Comparison of ENCODE assay signal across 25 cellular contexts in the genomic region with DNA sequence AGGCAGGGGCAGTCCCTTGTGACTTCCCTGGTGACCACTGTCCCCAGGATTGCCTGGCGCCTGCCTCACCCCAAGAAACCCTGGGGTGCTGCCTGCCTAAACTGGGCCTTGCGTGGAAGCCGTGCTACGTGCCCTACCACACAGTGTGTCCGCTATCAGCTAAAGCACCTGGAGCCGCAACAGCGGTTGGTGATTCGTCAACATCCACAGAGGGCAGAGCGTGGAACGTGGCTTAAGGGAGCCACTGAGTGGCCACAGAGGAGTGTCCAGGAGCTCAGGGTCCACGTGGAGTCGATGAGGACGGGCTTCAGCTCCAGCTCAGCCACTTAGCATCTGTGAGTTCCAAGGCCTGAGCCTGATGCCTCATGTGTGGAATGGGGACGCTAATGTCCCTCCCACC. TPM values are rescaled to one million over a fixed set of nuclear protein-coding genes. Genes with fewer than 3 reads are reported as not detected.
DNase-seq lines count a peak whose midpoint lies in the region; ATAC-seq, FAIRE-seq and TF ChIP-seq lines count a peak whose summit lies in the region.
"Had no signal": no experiment of that assay in that cellular context is flagged by ENCODE, and none has a peak within 500 bp of the region (broad histone marks: within the 10 kb centered on the region; RNA-seq: fewer than 3 reads in every experiment).

No MANE protein-coding gene starts in this region.

- CTCF ChIA-PET in K562 (lab: Yijun Ruan, JAX; ENCODE audit: low intra/inter-chr PET ratio) (no interaction called here), Caco-2 (lab: Charles Lee) (no interaction called here)

- H3K4me1 ChIP-seq in K562 (replicated peaks in 1 of 2; ENCODE audit: control insufficient read depth in 2 of 2, insufficient read depth in 2 of 2, low read length in 2 of 2) (peaks cover 0 to 40% of the 10 kb centered on the region in 2 experiments; a peak in 2 of 5 replicates), osteoblast (ENCODE audit: insufficient read depth, low read length) (no peaks in the 10 kb centered on the region), Caco-2 (no peaks in the 10 kb centered on the region)
- H3K4me1 ChIP-seq: A549, BE2C had no signal

- no peak overlapping the region for H3K4me3 Mint-ChIP-seq in Caco-2 (ENCODE audit: unreplicated experiment)
- H3K4me3 Mint-ChIP-seq: CD4-positive, alpha-beta T cell; CD8-positive, alpha-beta T cell had no signal

- no peak for TF ChIP-seq POLR2A in K562 (conservative IDR thresholded peaks at IDR 0.05)

- H3K27me3 ChIP-seq in K562 (ENCODE audit: control insufficient read depth in 2 of 2, insufficient read depth in 2 of 2, low read length in 2 of 2), result peaks cover 93 to 100% of the 10 kb centered on the region in 2 experiments
- H3K27me3 ChIP-seq in osteoblast (ENCODE audit: insufficient read depth, low read length), result peaks cover 6% of the 10 kb centered on the region
- H3K27me3 ChIP-seq in Caco-2 (replicated peaks; ENCODE audit: control insufficient read depth, insufficient read depth, low read length), result no peaks in the 10 kb centered on the region
- H3K27me3 ChIP-seq: BE2C had no signal

- TF ChIP-seq RAD21 in K562 (CRISPR knock-in tag; conservative IDR thresholded peaks at IDR 0.05 in 1 of 2, IDR thresholded peaks at IDR 0.05 in 1 of 2), result no peak

- TF ChIP-seq EP300 in K562 (IDR thresholded peaks at IDR 0.05; ENCODE audit: low read length), result no peak

- WGBS in K562 (ENCODE audit: insufficient coverage, low coverage, missing lambda C conversion rate), result 3% methylated on average over 14 of the region's 14 CpGs

- H3K27ac ChIP-seq in K562 (ENCODE audit: extremely low read depth, low read depth, low read length) (no peak overlapping the region), osteoblast (ENCODE audit: low read depth, low read length) (no peak overlapping the region)
- H3K27ac ChIP-seq: 22Rv1, A549, BLaER1, C4-2B had no signal

- H3K36me3 ChIP-seq in K562 (ENCODE audit: control insufficient read depth, insufficient read depth, low read length) (no peaks in the 10 kb centered on the region), osteoblast (ENCODE audit: insufficient read depth, low read length) (no peaks in the 10 kb centered on the region), Caco-2 (ENCODE audit: control insufficient read depth, insufficient read depth, low read length) (no peaks in the 10 kb centered on the region)
- H3K36me3 ChIP-seq: BE2C, BLaER1 had no signal

- no peak overlapping the region for H3K27ac Mint-ChIP-seq in Caco-2 (ENCODE audit: unreplicated experiment)
- H3K27ac Mint-ChIP-seq: CD4-positive, alpha-beta T cell; CD8-positive, alpha-beta T cell had no signal

- intact Hi-C loops in Right ventricle myocardium inferior (cut with DNase I), result no loop called here
- intact Hi-C loops in left ventricle myocardium superior (cut with micrococcal nuclease), result no loop called here
- intact Hi-C loops in K562 (cut with micrococcal nuclease), result no loop called here
- intact Hi-C loops in Caco-2 (cut with micrococcal nuclease; ENCODE audit: unreplicated experiment), result no loop called here

- POLR2A ChIA-PET in K562 (lab: Yijun Ruan, JAX) (interaction anchor here (0.7 to 99.3 kb wide), 19 partner anchors 9 to 175 kb away, joined by 3 to 3336 read pairs (median 6); a partner anchor contains a TSS), Caco-2 (lab: Charles Lee) (no interaction called here)

- peaks cover 21% of the 10 kb centered on the region for H3K27me3 Mint-ChIP-seq in Caco-2 (ENCODE audit: insufficient read depth, unreplicated experiment)

- H3K36me3 Mint-ChIP-seq in Caco-2 (ENCODE audit: insufficient read depth, unreplicated experiment), result no peaks in the 10 kb centered on the region
- H3K36me3 Mint-ChIP-seq: CD8-positive, alpha-beta T cell had no signal

- H3K9ac ChIP-seq in K562 (ENCODE audit: insufficient read depth in 1 of 2, low read depth in 2 of 2, low read length in 2 of 2), result peak overlapping the region in 1 of 2 experiments; percentile 24; a peak in 2 of 4 replicates
- H3K9ac ChIP-seq: BLaER1 had no signal

- H2AFZ ChIP-seq in K562 (ENCODE audit: low read depth, low read length) (no peak overlapping the region), osteoblast (ENCODE audit: low read length) (no peak overlapping the region)

- H3K9me3 ChIP-seq in K562 (replicated peaks; ENCODE audit: control insufficient read depth, insufficient read depth, low read depth, low read length) (0 out of 2 replicates have a peak, but pooled peaks cover 2% of the 10 kb centered on the region), osteoblast (ENCODE audit: low read depth, low read length) (no peaks in the 10 kb centered on the region), Caco-2 (no peaks in the 10 kb centered on the region)
- H3K9me3 ChIP-seq: A549, BE2C, BLaER1 had no signal

- in situ Hi-C loops in K562 (cut with MboI), result loop anchor here (10.0 kb wide), 1 partner anchor 329 kb away; no protein-coding TSS in a partner anchor

- H3K79me2 ChIP-seq in K562 (ENCODE audit: control insufficient read depth, insufficient read depth, low read length) (no peaks in the 10 kb centered on the region), osteoblast (ENCODE audit: insufficient read depth, low read length) (no peaks in the 10 kb centered on the region)

- no TSS peak for BruUV-seq in K562 (replicated peaks; lab: Mats Ljungman, UMichigan)
- BruUV-seq in Caco-2 (replicated peaks; lab: Mats Ljungman, UMichigan), result no TSS peak

- TF ChIP-seq CTCF in K562 (IDR thresholded peaks at IDR 0.05 in 2 of 3, conservative IDR thresholded peaks at IDR 0.05 in 1 of 3; ENCODE audit: insufficient read depth in 2 of 3, low read depth in 1 of 3, low read length in 3 of 3) (no peak), osteoblast (IDR thresholded peaks at IDR 0.05; ENCODE audit: extremely low read depth, low read depth, low read length) (no peak), Caco-2 (IDR thresholded peaks at IDR 0.05; ENCODE audit: insufficient read depth in 1 of 2, low read depth in 1 of 2, low read length in 1 of 2, severe bottlenecking in 1 of 2, unreplicated experiment in 1 of 2) (no peak)

- FAIRE-seq in K562 (lab: Jason Lieb, UNC), result no peak
- FAIRE-seq: A549, GM12878, GM12892, GM18507 had no signal

- peak; percentile 54 for DNase-seq in Right ventricle myocardium inferior (ENCODE audit: missing footprints)
- no peak for DNase-seq in left ventricle myocardium superior
- peak in 1 of 4 experiments; percentile 73 for DNase-seq in K562 (ENCODE audit: extremely low read depth in 1 of 4, low spot score in 3 of 4)
- peak; percentile 13 for DNase-seq in epidermal melanocyte (ENCODE audit: insufficient read length, low spot score)
- DNase-seq in osteoblast (ENCODE audit: insufficient read length, low spot score, missing footprints), result peak; percentile 73
- no peak for DNase-seq in Caco-2
- DNase-seq in stimulated activated naive CD4-positive, alpha-beta T cell (lab: John Stamatoyannopoulos, UW), result no peak
- no peak for DNase-seq in activated effector memory CD4-positive, alpha-beta T cell treated with anti-CD3 and anti-CD28 coated beads, Interleukin-2, amount 50 U/mL, for 16 hours
- DNase-seq: BE2C; CD4-positive, alpha-beta T cell; CD8-positive, alpha-beta T cell; DMS 273 treated with DMSO at 0.1 percent for 48 hours; DMS153; DMS53; DMS79; DND-41; EL; GDM1 had no signal

- peaks cover 84% of the 10 kb centered on the region for H4K20me1 ChIP-seq in K562 (replicated peaks; ENCODE audit: control insufficient read depth, insufficient read depth, low read length)
- H4K20me1 ChIP-seq in osteoblast (ENCODE audit: insufficient read depth, low read length), result no peaks in the 10 kb centered on the region

- ATAC-seq in Right ventricle myocardium inferior (no peak), left ventricle myocardium superior (no peak), K562 (peak; percentile 4)
- ATAC-seq: A549; CD8-positive, alpha-beta T cell; GM12878 had no signal

- H3K4me3 ChIP-seq in K562 (no peak overlapping the region), osteoblast (ENCODE audit: insufficient read depth, low read length) (no peak overlapping the region), Caco-2 (ENCODE audit: low read depth, low read length) (no peak overlapping the region)
- H3K4me3 ChIP-seq: A549, BLaER1, GM12878 had no signal

- peaks cover 18% of the 10 kb centered on the region for H3K9me1 ChIP-seq in K562 (ENCODE audit: control insufficient read depth, insufficient read depth, low read length)

- peaks cover 5% of the 10 kb centered on the region for H3K4me1 Mint-ChIP-seq in Caco-2 (ENCODE audit: low read depth, unreplicated experiment)

- H3K4me2 ChIP-seq in K562 (ENCODE audit: insufficient read depth, low read length) (no peak overlapping the region), osteoblast (ENCODE audit: insufficient read depth, low read length) (no peak overlapping the region)
- H3K4me2 ChIP-seq: A549 had no signal

- H3K9me3 Mint-ChIP-seq in Caco-2 (ENCODE audit: unreplicated experiment), result no peaks in the 10 kb centered on the region
- H3K9me3 Mint-ChIP-seq: CD4-positive, alpha-beta T cell; CD8-positive, alpha-beta T cell had no signal

RNA-seq across cellular contexts. Expression of a gene that starts 25.3 kb away (rescaled TPM):
- 0.22 TPM for total RNA-seq in Right ventricle myocardium inferior
- total RNA-seq in left ventricle myocardium superior, result 0.07 TPM
- 0.69 TPM in 1 of 2 replicates, not detected in the other for total RNA-seq in K562 (2011; cell fraction: chromatin; rRNA removed; ENCODE audit: low replicate concordance)
- total RNA-seq in K562 (2011; cell fraction: nucleolus; rRNA removed), result 0.26 and 0.33 TPM in 2 replicates
- total RNA-seq in K562 (2011; cell fraction: nucleoplasm; rRNA removed), result 0.22 TPM in 1 of 2 replicates, not detected in the other
- not detected in 2 replicates for total RNA-seq in K562 (2014; rRNA removed)
- not detected in 2 replicates for total RNA-seq in K562 (2014; rRNA removed; fragmentation: Illumina TruSeq; extraction: Trizol)
- total RNA-seq in K562 (2015; rRNA removed; fragmentation: Illumina TruSeq; extraction: Trizol), result not detected in 2 replicates
- 0.09 TPM in 1 of 2 replicates, not detected in the other for total RNA-seq in K562 (2021)
- 0.05 and 0.10 TPM in 2 replicates for polyA plus RNA-seq in K562 (2011; rRNA removed)
- 0.03 and 0.66 TPM in 2 replicates for polyA plus RNA-seq in K562 (2011; cell fraction: cytosol; rRNA removed)
- 0.04 and 0.20 TPM in 2 replicates for polyA plus RNA-seq in K562 (2011; cell fraction: nucleus; rRNA removed)
- polyA plus RNA-seq in K562 (2012), result 0.03 and 0.07 TPM in 2 replicates
- polyA plus RNA-seq in K562 (2014; fragmentation: Illumina TruSeq; extraction: Trizol), result not detected in 2 replicates
- polyA plus RNA-seq in K562 (2014; fragmentation: Nextera tagmentation; extraction: Ambion mirVana), result not detected
- not detected in 2 replicates for polyA plus RNA-seq in K562 (2014; rRNA removed)
- polyA minus RNA-seq in K562 (2011; rRNA and poly(A)+ RNA removed), result not detected in 2 replicates
- not detected in 2 replicates for polyA minus RNA-seq in K562 (2011; cell fraction: cytosol; rRNA and poly(A)+ RNA removed)
- 0.27 TPM in 1 of 2 replicates, not detected in the other for polyA minus RNA-seq in K562 (2011; cell fraction: nucleus; rRNA and poly(A)+ RNA removed)
- under 0.01 TPM in 1 of 2 replicates, not detected in the other for total RNA-seq in osteoblast
- total RNA-seq in Caco-2 (2022), result 0.36 and 0.44 TPM in 2 replicates
- polyA plus RNA-seq: GM12878 had no signal

Comparison
In these comparisons a context has a peak if more than half of its experiments do, and no peak if none do; other contexts are left out.
1. DNase-seq: peak in Right ventricle myocardium inferior (single experiment), epidermal melanocyte (single experiment) and osteoblast (single experiment); none in left ventricle myocardium superior (single experiment), Caco-2 (0 of 2), stimulated activated naive CD4-positive, alpha-beta T cell (0 of 6) and activated effector memory CD4-positive, alpha-beta T cell treated with anti-CD3 and anti-CD28 coated beads, Interleukin-2, amount 50 U/mL, for 16 hours (single experiment).